In the genomic region with DNA sequence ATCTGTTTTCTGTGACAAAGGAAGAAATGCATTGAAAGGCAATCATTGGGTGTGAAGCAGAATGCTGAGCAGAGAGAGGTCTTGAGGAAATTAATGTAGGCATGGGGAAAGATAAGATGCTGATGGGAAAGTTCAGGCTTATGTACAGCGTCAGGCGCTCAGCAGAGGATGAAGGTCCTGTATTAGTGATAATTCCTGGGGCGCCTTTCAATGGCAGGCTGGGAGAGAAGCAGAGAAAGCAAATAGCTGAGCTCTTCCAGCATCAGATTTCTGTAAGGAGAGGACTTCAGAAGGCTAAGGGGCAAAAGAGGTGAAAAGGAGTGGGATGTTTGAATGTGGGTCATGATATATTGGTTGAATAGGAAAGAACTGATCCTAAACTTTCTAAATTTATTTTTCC, we compare ENCODE assay signal across 22 cellular contexts.
"Had no signal": no experiment of that assay in that cellular context is flagged by ENCODE, and none has a peak within 500 bp of the region (broad histone marks: within the 10 kb centered on the region; RNA-seq: fewer than 3 reads in every experiment).

No MANE protein-coding gene starts in this region.

- ATAC-seq: left lobe of liver; natural killer cell treated with Interleukin-12 subunit alpha and Interleukin-12 subunit beta and Interleukin-15 and Interleukin-18, amount 100 ng/mL, for 72 hours; pancreas; right cardiac atrium had no signal

- DNase-seq: effector CD4-positive, alpha-beta T cell; foreskin melanocyte; head of caudate nucleus; kidney glomerular epithelial cell; mammary epithelial cell; midbrain; occipital lobe; pancreas; right cardiac atrium; small intestine; stimulated activated CD4-positive, alpha-beta T cell treated with anti-CD3 and anti-CD28 coated beads, Interleukin-12 subunit alpha, Interleukin-12 subunit beta, amount 100 ng/mL, for 4 hours; stimulated activated naive CD4-positive, alpha-beta T cell; stomach; substantia nigra; trophoblast cell had no signal

- H3K27ac ChIP-seq: coronary artery, hepatocyte, pancreas, stomach, thoracic aorta had no signal

- H3K36me3 ChIP-seq: pancreas, stomach, thoracic aorta had no signal

- H3K27ac Mint-ChIP-seq: natural killer cell treated with Interleukin-12 subunit alpha and Interleukin-12 subunit beta and Interleukin-15 and Interleukin-18, amount 100 ng/mL, for 72 hours; progenitor cell of endocrine pancreas had no signal

- H3K4me1 ChIP-seq: pancreas, stomach had no signal

- H3K27me3 ChIP-seq: hepatocyte, pancreas, stomach had no signal

- H3K4me3 ChIP-seq: coronary artery, hepatocyte, pancreas, stomach, thoracic aorta had no signal

- FAIRE-seq: islet of Langerhans, small intestine had no signal

- H3K36me3 Mint-ChIP-seq: natural killer cell treated with Interleukin-12 subunit alpha and Interleukin-12 subunit beta and Interleukin-15 and Interleukin-18, amount 100 ng/mL, for 72 hours had no signal

- H3K4me2 ChIP-seq: hepatocyte had no signal

- H3K79me2 ChIP-seq: hepatocyte had no signal

- H3K4me3 Mint-ChIP-seq: natural killer cell treated with Interleukin-12 subunit alpha and Interleukin-12 subunit beta and Interleukin-15 and Interleukin-18, amount 100 ng/mL, for 72 hours had no signal

- H3K27me3 Mint-ChIP-seq: natural killer cell treated with Interleukin-12 subunit alpha and Interleukin-12 subunit beta and Interleukin-15 and Interleukin-18, amount 100 ng/mL, for 72 hours; progenitor cell of endocrine pancreas had no signal
